ENCODE assay signal across 10 cellular contexts in genomic region chr2:37570773-37571570, GRCh38.
DNase-seq lines count a peak whose midpoint lies in the region; ATAC-seq, FAIRE-seq and TF ChIP-seq lines count a peak whose summit lies in the region.
"Had no signal": no experiment of that assay in that cellular context is flagged by ENCODE, and none has a peak within 500 bp of the region (broad histone marks: within the 10 kb centered on the region; RNA-seq: fewer than 3 reads in every experiment).

No MANE protein-coding gene starts in this region.

- POLR2A ChIA-PET in GM12878 (lab: Charles Lee): interaction anchor here (0.6 to 6.3 kb wide), 8 partner anchors 13 to 98 kb away, joined by 3 to 84 read pairs (median 8); no protein-coding TSS in a partner anchor

- SMC1A ChIA-PET in GM12878 (lab: Charles Lee; ENCODE audit: uncharacterized antibody, unreplicated experiment): interaction anchor here (0.7 to 6.9 kb wide), 26 partner anchors 16 to 307 kb away, joined by 3 to 246 read pairs (median 5); no protein-coding TSS in a partner anchor

- H3K4me2 ChIP-seq in GM12878 (ENCODE audit: control insufficient read depth, insufficient read depth): peak overlapping the region; percentile 40

- no peaks in the 10 kb centered on the region for H3K27me3 ChIP-seq in GM12878 (replicated peaks in 1 of 2; ENCODE audit: control insufficient read depth in 2 of 2, insufficient read depth in 2 of 2, low read length in 1 of 2)
- H3K27me3 ChIP-seq in rectal smooth muscle tissue (ENCODE audit: control insufficient read depth, insufficient read depth, low read length): no peaks in the 10 kb centered on the region
- H3K27me3 ChIP-seq in uterus: no peaks in the 10 kb centered on the region

- peak overlapping the region; percentile 40 for H2AFZ ChIP-seq in GM12878 (ENCODE audit: control insufficient read depth, low read depth, low read length)

- peak overlapping the region; percentile 63 for H3K9ac ChIP-seq in GM12878 (ENCODE audit: control insufficient read depth, insufficient read depth, low read length)
- no peak overlapping the region for H3K9ac ChIP-seq in rectal smooth muscle tissue (ENCODE audit: low read length)

- TF ChIP-seq EP300 in GM12878 (IDR thresholded peaks at IDR 0.05; ENCODE audit: borderline replicate concordance in 1 of 2, control insufficient read depth in 1 of 2, low read depth in 2 of 2, low read length in 2 of 2): peak; percentile 86 to 87

- peak; percentile 84 for FAIRE-seq in GM12878 (lab: Jason Lieb, UNC)
- FAIRE-seq: colon had no signal

- peaks cover 41% of the 10 kb centered on the region for H3K4me1 ChIP-seq in GM12878 (ENCODE audit: control insufficient read depth, insufficient read depth, low read length)
- peaks cover 12% of the 10 kb centered on the region for H3K4me1 ChIP-seq in rectal smooth muscle tissue (ENCODE audit: control insufficient read depth, insufficient read depth, low read length)
- no peaks in the 10 kb centered on the region for H3K4me1 ChIP-seq in uterus

- peak overlapping the region; percentile 90 for H3K27ac ChIP-seq in GM12878 (ENCODE audit: control insufficient read depth, insufficient read depth)
- H3K27ac ChIP-seq in rectal smooth muscle tissue (ENCODE audit: low read depth, low read length): peak overlapping the region; percentile 39
- no peak overlapping the region for H3K27ac ChIP-seq in uterus

- ATAC-seq in GM19043 (IDR thresholded peaks at IDR 0.05; ENCODE audit: low read depth, unreplicated experiment) (peak; percentile 79), HG03159 (IDR thresholded peaks at IDR 0.05; ENCODE audit: unreplicated experiment) (peak; percentile 78), GM12878 (peak; percentile 87)
- ATAC-seq: HCT116 had no signal

- in situ Hi-C loops in GM12878 (cut with MboI): no loop called here

- no peak for TF ChIP-seq CTCF in GM12878 (IDR thresholded peaks at IDR 0.05 in 2 of 3, conservative IDR thresholded peaks at IDR 0.05 in 1 of 3; ENCODE audit: control insufficient read depth in 2 of 3, extremely low read depth in 1 of 3, insufficient read depth in 1 of 3, low read depth in 3 of 3, low read length in 3 of 3)
- no peak for TF ChIP-seq CTCF in uterus (IDR thresholded peaks at IDR 0.05)

- peak; percentile 49 for DNase-seq in AG08396 (ENCODE audit: low spot score)
- peak; percentile 98 for DNase-seq in GM12878 (ENCODE audit: low read depth, low spot score)
- no peak for DNase-seq in uterus
- DNase-seq in retina: no peak
- DNase-seq in RPMI8226: no peak

- no peaks in the 10 kb centered on the region for H4K20me1 ChIP-seq in GM12878 (ENCODE audit: control insufficient read depth, insufficient read depth)

- H3K36me3 ChIP-seq in GM12878 (ENCODE audit: control insufficient read depth in 2 of 2, insufficient read depth in 2 of 2, low read length in 1 of 2): peaks cover 0 to 1% of the 10 kb centered on the region in 2 experiments; a peak in 2 of 4 replicates
- H3K36me3 ChIP-seq in rectal smooth muscle tissue (ENCODE audit: control insufficient read depth, insufficient read depth, low read length): no peaks in the 10 kb centered on the region
- no peaks in the 10 kb centered on the region for H3K36me3 ChIP-seq in uterus

- no peaks in the 10 kb centered on the region; the same call in 1 of the 2 replicates for H3K79me2 ChIP-seq in GM12878 (ENCODE audit: control insufficient read depth, insufficient read depth, low read length)

- CTCF ChIA-PET in GM12878 (lab: Yijun Ruan, JAX): interaction anchor here (0.8 to 4.3 kb wide), 17 partner anchors 10 to 261 kb away, joined by 3 to 24 read pairs (median 6); no protein-coding TSS in a partner anchor

- no TSS peak for BruUV-seq in GM12878 (replicated peaks; lab: Mats Ljungman, UMichigan)

- 0% methylated on average over 6 of the region's 6 CpGs for WGBS in GM12878 (ENCODE audit: insufficient coverage, insufficient replicate concordance, low lambda C conversion rate, missing lambda C conversion rate)

- H3K4me3 ChIP-seq in GM12878 (peak overlapping the region; percentile 0; the same call in 1 of the 2 replicates), rectal smooth muscle tissue (ENCODE audit: low read length) (no peak overlapping the region), uterus (no peak overlapping the region)

- peak; percentile 59 for TF ChIP-seq POLR2A in GM12878 (IDR thresholded peaks at IDR 0.05; ENCODE audit: low read depth, low read length)
- TF ChIP-seq POLR2A in uterus (IDR thresholded peaks at IDR 0.05): no peak

- intact Hi-C loops in GM12878 (cut with micrococcal nuclease; ENCODE audit: unreplicated experiment) (loop anchor here (1.0 to 2.0 kb wide), 9 partner anchors 14 to 281 kb away; no protein-coding TSS in a partner anchor), uterus (cut with DNase I; ENCODE audit: low total_unique reads) (no loop called here)

- RAD21 ChIA-PET in GM12878 (lab: Charles Lee; ENCODE audit: unreplicated experiment): interaction anchor here (1.0 to 6.3 kb wide), 23 partner anchors 12 to 306 kb away, joined by 3 to 123 read pairs (median 5); partner anchors contain the start of gene CDC42EP3

- H3K9me3 ChIP-seq in GM12878 (replicated peaks; ENCODE audit: control insufficient read depth, insufficient read depth, low read length): peaks cover 10% of the 10 kb centered on the region; the same call in 2 of the 3 replicates
- no peaks in the 10 kb centered on the region for H3K9me3 ChIP-seq in uterus

- TF ChIP-seq RAD21 in GM12878 (IDR thresholded peaks at IDR 0.05; ENCODE audit: insufficient read depth, low read depth, low read length): peak; percentile 45

TF ChIP-seq in GM12878, 131 proteins besides CTCF, POLR2A, EP300 and RAD21 (continues in another document):
- TF ChIP-seq MXI1 (IDR thresholded peaks at IDR 0.05; ENCODE audit: low read depth, low read length): peak; percentile 83; the same call in 1 of the 2 replicates
- TF ChIP-seq YY1 (IDR thresholded peaks at IDR 0.05; ENCODE audit: low read depth, low read length): peak; percentile 27; the same call in 1 of the 2 replicates
- TF ChIP-seq CHD1 (IDR thresholded peaks at IDR 0.05; ENCODE audit: low read depth, low read length): no peak
- TF ChIP-seq POU2F2 (IDR thresholded peaks at IDR 0.05; ENCODE audit: borderline replicate concordance, low read depth, low read length): no peak
- TF ChIP-seq MTA2 (IDR thresholded peaks at IDR 0.05; ENCODE audit: low read depth): peak; percentile 81; the same call in 1 of the 2 replicates
- TF ChIP-seq ZBTB11 (CRISPR knock-in tag; IDR thresholded peaks at IDR 0.05): no peak
- TF ChIP-seq ZNF592 (IDR thresholded peaks at IDR 0.05): no peak
- no peak for TF ChIP-seq ZNF274 (IDR thresholded peaks at IDR 0.05; ENCODE audit: insufficient read depth, insufficient read length)
- TF ChIP-seq TAF1 (IDR thresholded peaks at IDR 0.05; ENCODE audit: borderline replicate concordance, low read depth, low read length): 0 out of 2 replicates have a peak, but pooled peaks have one; percentile 32
- peak; percentile 34; the same call in 1 of the 2 replicates for TF ChIP-seq NR2F1 (conservative IDR thresholded peaks at IDR 0.05)

Comparison
In these comparisons a context has a peak if more than half of its experiments do, and no peak if none do; other contexts are left out.
1. DNase-seq: peak in AG08396 (single experiment) and GM12878 (single experiment); none in uterus (0 of 2), retina (single experiment) and RPMI8226 (single experiment).
2. H3K27ac ChIP-seq: peak in GM12878 (single experiment) and rectal smooth muscle tissue (single experiment); none in uterus (0 of 2).
3. Peak in every context shown above with its lines, with median percentiles within 50 percentile points of each other: ATAC-seq.